ENCODE assay signal across 28 cellular contexts in genomic region chr5:97243352-97243751, GRCh38.
DNase-seq lines count a peak whose midpoint lies in the region; ATAC-seq and TF ChIP-seq lines count a peak whose summit lies in the region.
"Had no signal": no experiment of that assay in that cellular context is flagged by ENCODE, and none has a peak within 500 bp of the region (broad histone marks: within the 10 kb centered on the region; RNA-seq: fewer than 3 reads in every experiment).

No MANE protein-coding gene starts in this region.

- H3K27ac Mint-ChIP-seq in WTC11 = no peak overlapping the region
- H3K27ac Mint-ChIP-seq: activated CD8-positive, alpha-beta T cell treated with anti-CD3 and anti-CD28 coated beads for 36 hours; activated naive CD4-positive, alpha-beta T cell treated with anti-CD3 and anti-CD28 coated beads for 36 hours; GM23338; progenitor cell of endocrine pancreas had no signal

- TF ChIP-seq CTCF in brain microvascular endothelial cell (IDR thresholded peaks at IDR 0.05; ENCODE audit: low read depth, low read length, missing control alignments) (no peak), gastroesophageal sphincter (IDR thresholded peaks at IDR 0.05) (no peak), WTC11 (IDR thresholded peaks at IDR 0.05) (no peak)

- H3K27ac ChIP-seq in brain microvascular endothelial cell (no peak overlapping the region), gastroesophageal sphincter (peak overlapping the region in 3 of 4 donors; percentile 3 to 39 (median 30))
- H3K27ac ChIP-seq: 22Rv1, body of pancreas, dorsolateral prefrontal cortex, esophagus squamous epithelium, KMS-11, PC-9, upper lobe of right lung had no signal

- H3K4me3 Mint-ChIP-seq in WTC11 = no peak overlapping the region
- H3K4me3 Mint-ChIP-seq: activated CD8-positive, alpha-beta T cell treated with anti-CD3 and anti-CD28 coated beads for 36 hours; activated naive CD4-positive, alpha-beta T cell treated with anti-CD3 and anti-CD28 coated beads for 36 hours; GM23338 had no signal

- H3K4me1 Mint-ChIP-seq in WTC11 = peaks cover 5% of the 10 kb centered on the region; the same call in 1 of the 2 replicates

- WGBS in gastroesophageal sphincter (ENCODE audit: low coverage in 1 of 2), 2 donors = 17 to 28% methylated on average over 3 of the region's 3 CpGs

- H3K27me3 Mint-ChIP-seq in WTC11 (ENCODE audit: low read depth) = peaks cover 3% of the 10 kb centered on the region; the same call in 1 of the 2 replicates
- H3K27me3 Mint-ChIP-seq: activated CD8-positive, alpha-beta T cell treated with anti-CD3 and anti-CD28 coated beads for 36 hours; progenitor cell of endocrine pancreas had no signal

- peaks cover 11% of the 10 kb centered on the region for H3K36me3 Mint-ChIP-seq in WTC11

- POLR2A ChIA-PET in WTC11 (lab: Charles Lee) = no interaction called here

- H3K4me3 ChIP-seq in brain microvascular endothelial cell (ENCODE audit: low read depth, low read length) = no peak overlapping the region
- H3K4me3 ChIP-seq in gastroesophageal sphincter = no peak overlapping the region
- H3K4me3 ChIP-seq: body of pancreas, esophagus squamous epithelium, GM23338, PC-9, upper lobe of right lung had no signal

- H3K4me1 ChIP-seq in gastroesophageal sphincter = peaks cover 2 to 26% (median 4%) of the 10 kb centered on the region in 3 donors
- H3K4me1 ChIP-seq: body of pancreas, esophagus squamous epithelium, upper lobe of right lung had no signal

- H3K9me3 ChIP-seq in gastroesophageal sphincter = peaks cover 0 to 4% (median 0%) of the 10 kb centered on the region in 3 donors
- H3K9me3 ChIP-seq: body of pancreas, upper lobe of right lung had no signal

- H3K27me3 ChIP-seq in brain microvascular endothelial cell (replicated peaks) = no peaks in the 10 kb centered on the region
- no peaks in the 10 kb centered on the region for H3K27me3 ChIP-seq in gastroesophageal sphincter
- H3K27me3 ChIP-seq: body of pancreas, dorsolateral prefrontal cortex, esophagus squamous epithelium, upper lobe of right lung had no signal

- peaks cover 24% of the 10 kb centered on the region for H3K9me3 Mint-ChIP-seq in WTC11
- H3K9me3 Mint-ChIP-seq: activated CD8-positive, alpha-beta T cell treated with anti-CD3 and anti-CD28 coated beads for 36 hours; activated naive CD4-positive, alpha-beta T cell treated with anti-CD3 and anti-CD28 coated beads for 36 hours had no signal

- TF ChIP-seq EP300 in gastroesophageal sphincter (IDR thresholded peaks at IDR 0.05) = no peak

- H3K36me3 ChIP-seq in brain microvascular endothelial cell (replicated peaks) = no peaks in the 10 kb centered on the region
- H3K36me3 ChIP-seq in gastroesophageal sphincter = no peaks in the 10 kb centered on the region
- H3K36me3 ChIP-seq: esophagus squamous epithelium, upper lobe of right lung had no signal

- CTCF ChIA-PET in WTC11 (lab: Charles Lee) = no interaction called here

- DNase-seq in DMS53 (lab: John Stamatoyannopoulos, UW) (peak; percentile 13), DMS53 treated with DMSO at 0.1 percent for 48 hours (lab: John Stamatoyannopoulos, UW; ENCODE audit: unreplicated experiment) (no peak), brain microvascular endothelial cell (peak; percentile 3), renal cortical epithelial cell (ENCODE audit: low read depth) (peak; percentile 7), WTC11 (ENCODE audit: low spot score) (no peak)
- DNase-seq: activated CD8-positive, alpha-beta memory T cell treated with anti-CD3 and anti-CD28 coated beads, Interleukin-2, amount 50 U/mL, for 48 hours; activated CD8-positive, alpha-beta T cell treated with anti-CD3 and anti-CD28 coated beads for 36 hours; activated naive CD4-positive, alpha-beta T cell treated with anti-CD3 and anti-CD28 coated beads for 36 hours; body of pancreas; dorsolateral prefrontal cortex; esophagus squamous epithelium; glutamatergic neuron; NCI-H2029; NCI-H2227 treated with DMSO at 0.1 percent for 48 hours; NCI-H526; stimulated activated CD4-positive, alpha-beta T cell treated with anti-CD3 and anti-CD28 coated beads, Interleukin-4, amount 100 ng/mL, for 4 hours; T-helper 2 cell; upper lobe of right lung had no signal

- no peak for ATAC-seq in gastroesophageal sphincter
- ATAC-seq in HG02884 (IDR thresholded peaks at IDR 0.05; ENCODE audit: unreplicated experiment) = no peak
- no peak for ATAC-seq in WTC11
- no peak for ATAC-seq in HG03432 (IDR thresholded peaks at IDR 0.05; ENCODE audit: unreplicated experiment)
- ATAC-seq: activated CD8-positive, alpha-beta T cell treated with anti-CD3 and anti-CD28 coated beads for 36 hours; body of pancreas; GM23338; left lobe of liver; sciatic nerve; upper lobe of right lung had no signal

- in situ Hi-C loops in brain microvascular endothelial cell (cut with HindIII; ENCODE audit: low pct_ligation_motif_present, low sequenced_read_pairs) = no loop called here

- TF ChIP-seq POLR2A in gastroesophageal sphincter (IDR thresholded peaks at IDR 0.05) = no peak

TF ChIP-seq in WTC11, 78 proteins besides CTCF, POLR2A, EP300 and RAD21:
- TF ChIP-seq GABPB1 (CRISPR knock-in tag; IDR thresholded peaks at IDR 0.05) (no peak), ZNF416 (CRISPR knock-in tag; IDR thresholded peaks at IDR 0.05) (no peak), NR1H2 (CRISPR knock-in tag; IDR thresholded peaks at IDR 0.05) (no peak), CDX4 (CRISPR knock-in tag; IDR thresholded peaks at IDR 0.05; ENCODE audit: borderline replicate concordance) (no peak)
TF ChIP-seq in WTC11: peak in this region for 0.

Comparison
In these comparisons a context has a peak if more than half of its experiments do, and no peak if none do; other contexts are left out.
1. DNase-seq: peak in DMS53 (single experiment), brain microvascular endothelial cell (single experiment) and renal cortical epithelial cell (single experiment); none in DMS53 treated with DMSO at 0.1 percent for 48 hours (single experiment) and WTC11 (single experiment).